ENCODE assay signal across 1 cellular context in the genomic region with DNA sequence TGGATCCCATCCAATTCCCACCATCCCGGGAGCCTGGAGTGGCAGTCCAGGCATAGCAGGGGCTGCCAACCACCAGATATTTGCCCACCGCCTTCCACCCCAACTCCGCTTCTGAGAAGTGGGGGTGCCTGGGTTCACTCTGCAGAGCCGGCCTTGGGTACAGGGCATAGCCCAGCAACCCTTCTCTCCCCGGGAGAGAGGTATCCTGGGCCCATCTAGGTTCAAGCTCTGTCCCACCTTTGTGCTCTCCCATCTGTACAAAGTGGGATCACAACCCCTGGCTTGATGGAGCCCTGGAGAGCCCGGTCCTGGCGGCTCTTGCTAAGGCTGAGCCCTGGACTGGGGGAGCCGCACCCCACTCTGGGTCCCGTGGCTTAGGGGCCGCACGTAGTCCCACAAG.
TF ChIP-seq lines count a peak whose summit lies in the region.

No MANE protein-coding gene starts in this region.

TF ChIP-seq in A549, 52 proteins besides CTCF, POLR2A, EP300 and RAD21:
- TF ChIP-seq JUN (IDR thresholded peaks at IDR 0.05), result no peak
TF ChIP-seq in A549: peak in this region for 0.
